Comparison of ENCODE assay signal across 1 cellular context in genomic region chr19:55391702-55392615, GRCh38.
A peak's percentile ranks its signal among the peaks of the same experiment; 100 is the strongest.
TF ChIP-seq lines count a peak whose summit lies in the region.

No MANE protein-coding gene starts in this region.

TF ChIP-seq in K562, 482 proteins besides CTCF, POLR2A, EP300 and RAD21:
- TF ChIP-seq LEF1 (IDR thresholded peaks at IDR 0.05) (no peak), DLX4 (CRISPR knock-in tag; IDR thresholded peaks at IDR 0.05) (no peak), ZBTB49 (CRISPR knock-in tag; IDR thresholded peaks at IDR 0.05; ENCODE audit: borderline replicate concordance) (no peak), ARID3A (IDR thresholded peaks at IDR 0.05; ENCODE audit: borderline replicate concordance, low read depth, low read length) (no peak), ZNF121 (CRISPR knock-in tag; conservative IDR thresholded peaks at IDR 0.05) (peak; percentile 82), TSC22D4 (tag; IDR thresholded peaks at IDR 0.05) (no peak), SREBF2 (CRISPR knock-in tag; IDR thresholded peaks at IDR 0.05) (no peak), CEBPB (tag; IDR thresholded peaks at IDR 0.05) (peak; percentile 50; the same call in 1 of the 2 replicates), POLR2H (tag; IDR thresholded peaks at IDR 0.05; ENCODE audit: low read depth) (no peak), MCM2 (IDR thresholded peaks at IDR 0.05; ENCODE audit: low read depth) (no peak), FOXK1 (CRISPR knock-in tag; IDR thresholded peaks at IDR 0.05; ENCODE audit: borderline replicate concordance) (no peak), HEY1 (CRISPR knock-in tag; IDR thresholded peaks at IDR 0.05; ENCODE audit: borderline replicate concordance) (no peak), MCM3 (IDR thresholded peaks at IDR 0.05) (no peak), ELF1 (tag; IDR thresholded peaks at IDR 0.05) (no peak)
